Comparison of ENCODE assay signal across 17 cellular contexts in the genomic region with DNA sequence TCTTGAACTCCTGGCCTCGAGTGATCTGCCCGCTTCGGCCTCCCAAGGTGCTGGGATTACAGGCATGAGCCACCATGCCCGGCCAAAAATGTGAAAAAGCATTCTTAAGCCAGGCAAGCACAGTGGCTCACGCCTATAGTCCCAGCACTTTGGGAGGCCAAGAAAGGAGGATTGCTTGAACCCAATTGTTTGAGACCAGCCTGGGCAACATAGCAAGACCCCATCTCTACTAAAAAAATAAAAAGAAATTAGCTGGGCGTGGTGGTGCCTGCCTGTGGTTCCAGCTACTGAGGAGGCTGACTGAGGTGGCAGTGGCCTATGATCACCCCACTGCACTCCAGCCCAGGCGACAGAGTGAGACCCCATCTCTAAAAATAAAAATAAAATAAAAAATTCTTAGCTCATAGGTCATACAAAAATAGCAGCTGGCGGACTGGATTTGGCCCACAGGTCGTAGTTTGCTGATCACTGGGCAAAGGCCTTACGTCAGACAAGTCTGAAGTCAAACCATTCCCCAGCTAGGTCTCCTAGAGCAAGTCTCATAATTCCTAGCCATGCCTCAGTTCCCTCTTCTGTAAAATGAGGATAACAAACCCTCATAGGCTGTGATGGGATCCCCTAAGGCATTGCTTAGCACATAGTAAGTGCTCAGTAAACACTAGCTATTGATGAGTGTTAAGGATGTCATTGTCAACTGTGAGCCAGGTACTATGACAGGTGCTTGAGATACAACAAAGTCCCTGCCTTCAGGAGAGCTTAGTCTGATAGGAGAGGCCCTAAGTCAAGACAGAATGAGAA.
"Had no signal": no experiment of that assay in that cellular context is flagged by ENCODE, and none has a peak within 500 bp of the region (broad histone marks: within the 10 kb centered on the region; RNA-seq: fewer than 3 reads in every experiment).

No MANE protein-coding gene starts in this region.

- H3K27ac Mint-ChIP-seq: activated T-cell treated with anti-CD3 and anti-CD28 coated beads, Interleukin-2, amount 50 U/mL, for 72 hours; effector memory CD8-positive, alpha-beta T cell had no signal

- H3K4me3 ChIP-seq: esophagus squamous epithelium, lung, prostate gland, right atrium auricular region, skin epidermis, testis had no signal

- H3K9me3 ChIP-seq: esophagus squamous epithelium, prostate gland, right atrium auricular region, testis had no signal

- H3K27me3 ChIP-seq: esophagus squamous epithelium, right atrium auricular region, testis had no signal

- ATAC-seq: activated naive CD4-positive, alpha-beta T cell treated with anti-CD3 and anti-CD28 coated beads, Interleukin-2, amount 50 U/mL, for 72 hours; activated T-cell treated with anti-CD3 and anti-CD28 coated beads, Interleukin-2, amount 50 U/mL, for 72 hours; effector memory CD8-positive, alpha-beta T cell had no signal

- H3K4me3 Mint-ChIP-seq: activated T-cell treated with anti-CD3 and anti-CD28 coated beads, Interleukin-2, amount 50 U/mL, for 72 hours; effector memory CD8-positive, alpha-beta T cell; mesothelial cell of epicardium; nephron had no signal

- DNase-seq: activated CD4-positive, alpha-beta T cell treated with anti-CD3 and anti-CD28 coated beads, Interleukin-2, amount 50 U/mL, for 4 hours; activated gamma-delta T cell; activated T-cell treated with anti-CD3 and anti-CD28 coated beads, Interleukin-2, amount 50 U/mL, for 72 hours; effector memory CD8-positive, alpha-beta T cell; esophagus squamous epithelium; hypothalamus; stimulated activated CD4-positive, alpha-beta T cell treated with anti-CD3 and anti-CD28 coated beads, Interleukin-4, amount 100 ng/mL, for 1 hour; T-helper 2 cell; testis; WERI-Rb-1 had no signal

- H3K36me3 Mint-ChIP-seq: activated naive CD4-positive, alpha-beta T cell treated with anti-CD3 and anti-CD28 coated beads, Interleukin-2, amount 50 U/mL, for 72 hours had no signal

- H3K27ac ChIP-seq: esophagus squamous epithelium, skin epidermis, WERI-Rb-1 had no signal

- H3K4me1 ChIP-seq: prostate gland had no signal

- H3K36me3 ChIP-seq: esophagus squamous epithelium, prostate gland, right atrium auricular region, WERI-Rb-1 had no signal

- H3K9me3 Mint-ChIP-seq: activated naive CD4-positive, alpha-beta T cell treated with anti-CD3 and anti-CD28 coated beads, Interleukin-2, amount 50 U/mL, for 72 hours; activated T-cell treated with anti-CD3 and anti-CD28 coated beads, Interleukin-2, amount 50 U/mL, for 72 hours; effector memory CD8-positive, alpha-beta T cell; mesothelial cell of epicardium; nephron had no signal
